ENCODE assay signal across 14 cellular contexts in the genomic region with DNA sequence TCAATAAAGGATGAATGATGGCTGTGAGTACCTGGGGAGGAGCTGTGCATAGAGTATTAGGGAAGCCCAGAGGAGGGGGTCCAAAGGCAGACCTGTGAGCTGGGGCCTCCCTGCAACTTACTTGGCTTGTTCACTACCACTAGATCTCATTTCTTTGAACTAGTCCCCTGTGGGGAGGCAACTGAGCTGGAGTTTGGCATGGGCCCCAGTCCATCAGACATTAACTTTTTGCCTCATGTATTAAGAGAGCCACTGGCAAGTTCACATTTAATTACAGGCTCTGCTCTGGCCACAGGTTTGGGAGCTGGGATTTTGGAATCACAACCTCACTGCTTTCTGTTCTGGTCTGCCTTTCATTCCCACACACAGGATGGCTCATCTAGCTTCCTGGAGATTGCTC.
DNase-seq lines count a peak whose midpoint lies in the region; ATAC-seq and TF ChIP-seq lines count a peak whose summit lies in the region.
"Had no signal": no experiment of that assay in that cellular context is flagged by ENCODE, and none has a peak within 500 bp of the region (broad histone marks: within the 10 kb centered on the region; RNA-seq: fewer than 3 reads in every experiment).

No MANE protein-coding gene starts in this region.

- ATAC-seq in HG03175 (IDR thresholded peaks at IDR 0.05; ENCODE audit: unreplicated experiment), result no peak
- ATAC-seq: activated naive CD4-positive, alpha-beta T cell treated with anti-CD3 and anti-CD28 coated beads, Interleukin-2, amount 50 U/mL, for 72 hours had no signal

- no peak for TF ChIP-seq EP300 in stomach (IDR thresholded peaks at IDR 0.05)

- H3F3A ChIP-seq in GM23248 (ENCODE audit: insufficient read depth), result peaks cover 4% of the 10 kb centered on the region; the same call in 1 of the 2 replicates

- no peaks in the 10 kb centered on the region for H3K79me2 ChIP-seq in GM23248 (ENCODE audit: insufficient read depth)

- H3K9me3 Mint-ChIP-seq in MCF 10A (ENCODE audit: unreplicated experiment), result no peaks in the 10 kb centered on the region
- H3K9me3 Mint-ChIP-seq: natural killer cell treated with Interleukin-12 subunit alpha and Interleukin-12 subunit beta and Interleukin-15 and Interleukin-18, amount 100 ng/mL, for 72 hours had no signal

- CTCF ChIA-PET in MCF 10A (lab: Yijun Ruan, JAX), result interaction anchor here (0.6 to 0.9 kb wide), 3 partner anchors 22 to 1368 kb away, joined by 3 to 4 read pairs (median 3); no protein-coding TSS in a partner anchor

- POLR2A ChIA-PET in MCF 10A (lab: Yijun Ruan, JAX), result interaction anchor here (0.6 to 1.6 kb wide), 6 partner anchors 11 to 428 kb away, joined by 3 to 10 read pairs (median 4); no protein-coding TSS in a partner anchor

- H3K4me1 ChIP-seq in GM23248 (ENCODE audit: insufficient read depth) (peaks cover 9% of the 10 kb centered on the region), stomach (no peaks in the 10 kb centered on the region)

- H2AFZ ChIP-seq in GM23248, result peak overlapping the region; percentile 47; the same call in 1 of the 2 replicates

- H3K4me3 ChIP-seq in GM23248 (no peak overlapping the region), stomach (no peak overlapping the region)

- H3K4me3 Mint-ChIP-seq in MCF 10A (ENCODE audit: unreplicated experiment), result peak overlapping the region; percentile 73
- H3K4me3 Mint-ChIP-seq: natural killer cell treated with Interleukin-12 subunit alpha and Interleukin-12 subunit beta and Interleukin-15 and Interleukin-18, amount 100 ng/mL, for 72 hours had no signal

- intact Hi-C loops in MCF 10A (cut with micrococcal nuclease), result loop anchor here (10.0 kb wide), 1 partner anchor 448 kb away; a partner anchor contains a TSS
- intact Hi-C loops in stomach (cut with DNase I; ENCODE audit: low total_unique reads), result no loop called here

- in situ Hi-C loops in GM23248 (cut with MboI), result no loop called here

- no peak for TF ChIP-seq POLR2A in stomach (IDR thresholded peaks at IDR 0.05)

- BruUV-seq in MCF 10A (replicated peaks; lab: Mats Ljungman, UMichigan), result no TSS peak

- no peaks in the 10 kb centered on the region for H3K36me3 Mint-ChIP-seq in MCF 10A (ENCODE audit: insufficient read depth, unreplicated experiment)
- H3K36me3 Mint-ChIP-seq: natural killer cell treated with Interleukin-12 subunit alpha and Interleukin-12 subunit beta and Interleukin-15 and Interleukin-18, amount 100 ng/mL, for 72 hours had no signal

- H3K36me3 ChIP-seq in GM23248 (ENCODE audit: low read depth), result no peaks in the 10 kb centered on the region
- H3K36me3 ChIP-seq in stomach, result no peaks in the 10 kb centered on the region

- no peak overlapping the region for H3K9ac ChIP-seq in GM23248

- H3K27me3 Mint-ChIP-seq in MCF 10A (ENCODE audit: insufficient read depth, unreplicated experiment), result no peaks in the 10 kb centered on the region

- H4K20me1 ChIP-seq in GM23248 (ENCODE audit: insufficient read depth), result no peaks in the 10 kb centered on the region

- 0 out of 2 replicates have a peak overlapping the region, but pooled peaks have one; percentile 51 for H3K27ac ChIP-seq in GM23248
- peak overlapping the region in 3 of 5 donors; percentile 13 to 36 (median 30) for H3K27ac ChIP-seq in stomach

- H3K4me1 Mint-ChIP-seq in MCF 10A (ENCODE audit: insufficient read depth, unreplicated experiment), result peaks cover 10% of the 10 kb centered on the region

- H3K9me2 ChIP-seq in GM23248 (ENCODE audit: insufficient read depth), result no peaks in the 10 kb centered on the region

- H3K9me3 ChIP-seq in GM23248 (ENCODE audit: low read depth) (peaks cover 8% of the 10 kb centered on the region), stomach (peaks cover 0 to 16% (median 0%) of the 10 kb centered on the region in 4 donors)

- H3K4me2 ChIP-seq in GM23248 (ENCODE audit: unreplicated experiment), result no peak overlapping the region

- H3K27ac Mint-ChIP-seq in MCF 10A (ENCODE audit: low read depth, unreplicated experiment), result peak overlapping the region; percentile 88
- H3K27ac Mint-ChIP-seq: activated naive CD4-positive, alpha-beta T cell treated with anti-CD3 and anti-CD28 coated beads, Interleukin-2, amount 50 U/mL, for 72 hours; natural killer cell treated with Interleukin-12 subunit alpha and Interleukin-12 subunit beta and Interleukin-15 and Interleukin-18, amount 100 ng/mL, for 72 hours had no signal

- DNase-seq in GM23248 (peak; percentile 9), MCF 10A (ENCODE audit: unreplicated experiment) (no peak), kidney glomerular epithelial cell (lab: John Stamatoyannopoulos, UW) (peak; percentile 29), stomach (no peak), DMS79 (lab: John Stamatoyannopoulos, UW) (no peak), SHP77 (lab: John Stamatoyannopoulos, UW) (no peak)
- no peak for DNase-seq in stimulated activated CD4-positive, alpha-beta T cell treated with anti-CD3 and anti-CD28 coated beads, Interleukin-15, amount 100 ng/mL, for 24 hours
- DNase-seq: AML-193, H7, NCI-H524, SHP77 treated with DMSO at 0.1 percent for 48 hours had no signal

- TF ChIP-seq CTCF in MCF 10A (IDR thresholded peaks at IDR 0.05; ENCODE audit: unreplicated experiment), result no peak
- no peak for TF ChIP-seq CTCF in stomach (IDR thresholded peaks at IDR 0.05)

- H3K27me3 ChIP-seq in GM23248 (replicated peaks; ENCODE audit: insufficient read depth), result no peaks in the 10 kb centered on the region
- no peaks in the 10 kb centered on the region for H3K27me3 ChIP-seq in stomach

Comparison
In these comparisons a context has a peak if more than half of its experiments do, and no peak if none do; other contexts are left out.
1. DNase-seq: peak in GM23248 (single experiment) and kidney glomerular epithelial cell (single experiment); none in MCF 10A (single experiment), stomach (single experiment), stimulated activated CD4-positive, alpha-beta T cell treated with anti-CD3 and anti-CD28 coated beads, Interleukin-15, amount 100 ng/mL, for 24 hours (single experiment), DMS79 (single experiment) and SHP77 (0 of 2).